Comparison of ENCODE assay signal across 10 cellular contexts in the genomic region with DNA sequence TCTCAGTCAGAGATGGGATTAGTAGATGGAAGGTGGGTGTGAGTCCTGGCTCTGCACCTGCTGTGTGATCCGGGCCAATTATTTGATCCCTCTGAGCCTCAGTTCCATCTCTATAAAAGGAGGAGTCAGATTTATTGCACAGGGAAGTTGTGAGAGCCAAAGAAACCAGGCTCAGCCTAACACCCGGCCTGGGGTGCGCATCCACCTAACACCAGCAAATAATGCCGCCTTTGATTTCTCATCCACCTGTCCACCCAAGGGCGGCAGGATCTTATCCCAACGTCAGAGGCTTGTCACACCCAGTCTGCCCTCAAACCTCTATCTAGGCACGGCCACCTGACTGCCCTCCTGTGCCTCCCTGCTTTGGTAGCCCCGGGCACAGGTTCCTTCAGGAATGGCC. TPM values are rescaled to one million over a fixed set of nuclear protein-coding genes. Genes with fewer than 3 reads are reported as not detected.
"Had no signal": no experiment of that assay in that cellular context is flagged by ENCODE, and none has a peak within 500 bp of the region (broad histone marks: within the 10 kb centered on the region; RNA-seq: fewer than 3 reads in every experiment).

No MANE protein-coding gene starts in this region.

- H3K9me3 ChIP-seq: HAP-1 had no signal

- H3K27ac ChIP-seq: HL-60 had no signal

- FAIRE-seq: H1, H54, HepG2 had no signal

- ATAC-seq: GM23338, HCT116, HepG2 had no signal

- DNase-seq: HFFc6 had no signal

- H3K36me3 ChIP-seq: HAP-1 had no signal

- H3K4me3 ChIP-seq: GM23338, HAP-1 had no signal

- H3K4me1 ChIP-seq: HAP-1 had no signal

RNA-seq across cellular contexts. Expression of a gene that starts 2.4 kb away (rescaled TPM):
- total RNA-seq: H1, HT1080 had no signal
- polyA plus RNA-seq: IgD-negative memory B cell had no signal

RNA-seq across cellular contexts. Expression of a gene that starts 22.1 kb away (rescaled TPM):
- total RNA-seq: HFFc6, HT1080 had no signal
- polyA plus RNA-seq: GM23338, IgD-negative memory B cell had no signal
